In the genomic region with DNA sequence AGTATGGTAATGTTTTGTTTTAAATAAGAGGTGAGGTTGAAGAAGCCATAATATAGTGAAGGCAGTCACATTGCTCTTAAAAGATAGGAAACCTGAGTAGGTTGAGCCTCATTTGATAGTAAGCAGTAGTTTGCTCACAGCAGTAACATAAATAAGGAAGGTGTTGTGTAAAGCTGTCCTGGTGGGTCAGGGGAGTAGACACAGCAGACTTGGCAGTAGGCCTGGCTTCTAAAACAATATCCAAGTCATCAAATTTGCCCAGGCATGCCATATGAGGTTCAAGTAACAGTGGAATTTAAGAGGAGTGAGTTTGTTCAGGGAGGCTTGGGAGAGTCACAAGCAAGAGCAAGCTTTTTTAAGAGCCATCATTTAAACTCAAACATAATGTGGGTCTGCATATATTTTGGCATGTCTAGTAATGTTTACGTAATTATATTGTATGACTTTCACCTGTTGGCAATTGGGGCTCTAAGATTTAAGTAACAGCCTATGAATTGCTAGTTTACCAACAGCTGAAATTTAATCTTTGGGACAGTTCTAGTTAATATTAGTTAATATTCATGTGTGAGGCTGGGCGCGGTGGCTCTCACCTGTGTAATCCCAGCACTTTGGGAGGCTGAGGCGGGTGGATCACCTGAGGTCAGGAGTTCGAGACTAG, we compare ENCODE assay signal across 8 cellular contexts. TPM values are rescaled to one million over a fixed set of nuclear protein-coding genes. Genes with fewer than 3 reads are reported as not detected.
DNase-seq lines count a peak whose midpoint lies in the region; ATAC-seq, FAIRE-seq and TF ChIP-seq lines count a peak whose summit lies in the region.

No MANE protein-coding gene starts in this region.

- WGBS in HepG2 (ENCODE audit: low lambda C conversion rate): 95% methylated on average over 5 of the region's 5 CpGs

- POLR2A ChIA-PET in CD4-positive, alpha-beta T cell (lab: Charles Lee): interaction anchor here (1.2 kb wide), 1 partner anchor 83 kb away, joined by 3 read pairs; no protein-coding TSS in a partner anchor
- POLR2A ChIA-PET in activated CD4-positive, alpha-beta memory T cell treated with anti-CD3 and anti-CD28 coated beads for 36 hours (lab: Charles Lee): no interaction called here
- POLR2A ChIA-PET in HepG2 (lab: Yijun Ruan, JAX): interaction anchor here (2.9 kb wide), 1 partner anchor 12 kb away, joined by 13 read pairs; no protein-coding TSS in a partner anchor

- H3K36me3 Mint-ChIP-seq in CD4-positive, alpha-beta T cell (ENCODE audit: low read depth): peaks cover 2% of the 10 kb centered on the region
- H3K36me3 Mint-ChIP-seq in activated CD4-positive, alpha-beta memory T cell treated with anti-CD3 and anti-CD28 coated beads for 36 hours: peaks cover 4% of the 10 kb centered on the region

- peaks cover 81% of the 10 kb centered on the region for H4K20me1 ChIP-seq in HepG2 (ENCODE audit: insufficient read depth, low read length)

- peaks cover 91% of the 10 kb centered on the region for H3K4me1 Mint-ChIP-seq in CD4-positive, alpha-beta T cell (ENCODE audit: low read depth)
- peaks cover 72% of the 10 kb centered on the region for H3K4me1 Mint-ChIP-seq in activated CD4-positive, alpha-beta memory T cell treated with anti-CD3 and anti-CD28 coated beads for 36 hours (ENCODE audit: low read depth)

- H3K9ac ChIP-seq in HepG2 (ENCODE audit: insufficient read depth, low read depth, low read length): no peak overlapping the region

- H3K79me2 ChIP-seq in HepG2 (ENCODE audit: insufficient read depth, low read length): peaks cover 98% of the 10 kb centered on the region

- H3K27me3 ChIP-seq in CD4-positive, alpha-beta T cell (ENCODE audit: control insufficient read depth, insufficient read depth, low read length): no peaks in the 10 kb centered on the region
- H3K27me3 ChIP-seq in HepG2 (ENCODE audit: control insufficient read depth in 1 of 2, insufficient read depth in 2 of 2, low read length in 2 of 2): no peaks in the 10 kb centered on the region; a peak in 1 of 5 replicates

- TF ChIP-seq POLR2A in HepG2 (IDR thresholded peaks at IDR 0.05; ENCODE audit: insufficient read depth in 1 of 2, low read depth in 2 of 2, low read length in 2 of 2): no peak
- TF ChIP-seq POLR2A in GM12892 (IDR thresholded peaks at IDR 0.05; ENCODE audit: low read depth, low read length): no peak

- peaks cover 89% of the 10 kb centered on the region for H3K4me1 ChIP-seq in HepG2 (ENCODE audit: insufficient read depth, low read length)

- FAIRE-seq in HepG2 (lab: Jason Lieb, UNC) (no peak), GM12892 (lab: Jason Lieb, UNC) (no peak)

- no peak for TF ChIP-seq RAD21 in HepG2 (CRISPR knock-in tag; IDR thresholded peaks at IDR 0.05)

- H3K4me3 ChIP-seq in HepG2 (replicated peaks in 1 of 3; ENCODE audit: insufficient read depth in 1 of 3, low read depth in 2 of 3, low read length in 3 of 3): no peak overlapping the region

- CTCF ChIA-PET in CD4-positive, alpha-beta T cell (lab: Charles Lee): interaction anchor here (0.6 to 1.2 kb wide), 2 partner anchors 52 to 275 kb away, joined by 3 to 4 read pairs; no protein-coding TSS in a partner anchor
- CTCF ChIA-PET in activated CD4-positive, alpha-beta memory T cell treated with anti-CD3 and anti-CD28 coated beads for 36 hours (lab: Charles Lee): interaction anchor here (0.9 to 2.5 kb wide), 3 partner anchors 145 to 169 kb away, joined by 3 to 7 read pairs (median 3); no protein-coding TSS in a partner anchor
- CTCF ChIA-PET in HepG2 (lab: Yijun Ruan, JAX; ENCODE audit: low intra/inter-chr PET ratio, low total read pairs): no interaction called here

- intact Hi-C loops in CD4-positive, alpha-beta T cell (cut with DNase I, micrococcal nuclease): loop anchor here in 1 of 2 experiments (5.0 kb wide), 1 partner anchor 76 kb away; no protein-coding TSS in a partner anchor
- intact Hi-C loops in activated CD4-positive, alpha-beta memory T cell treated with anti-CD3 and anti-CD28 coated beads for 36 hours (cut with micrococcal nuclease): loop anchor here (5.0 kb wide), 1 partner anchor 121 kb away; no protein-coding TSS in a partner anchor
- intact Hi-C loops in HepG2 (cut with micrococcal nuclease; ENCODE audit: unreplicated experiment): loop anchor here (10.0 kb wide), 1 partner anchor 63 kb away; no protein-coding TSS in a partner anchor

- TF ChIP-seq CTCF in CD4-positive, alpha-beta T cell (IDR thresholded peaks at IDR 0.05): no peak
- no peak for TF ChIP-seq CTCF in HepG2 (CRISPR knock-in tag; IDR thresholded peaks at IDR 0.05)

- DNase-seq in CD4-positive, alpha-beta T cell: no peak
- DNase-seq in KBM-7 (peak; percentile 72), HepG2 (ENCODE audit: low spot score) (peak; percentile 70), hippocampal formation (lab: John Stamatoyannopoulos, UW) (no peak), GM12892 (ENCODE audit: insufficient read length) (no peak), nucleus accumbens (lab: John Stamatoyannopoulos, UW) (no peak)
- no peak for DNase-seq in activated CD4-positive, alpha-beta memory T cell treated with anti-CD3 and anti-CD28 coated beads for 36 hours

- H3K27me3 Mint-ChIP-seq in CD4-positive, alpha-beta T cell: no peaks in the 10 kb centered on the region
- H3K27me3 Mint-ChIP-seq in activated CD4-positive, alpha-beta memory T cell treated with anti-CD3 and anti-CD28 coated beads for 36 hours: no peaks in the 10 kb centered on the region

- H2AFZ ChIP-seq in HepG2 (ENCODE audit: low read length): no peak overlapping the region

- no peaks in the 10 kb centered on the region for H3K9me3 Mint-ChIP-seq in CD4-positive, alpha-beta T cell
- H3K9me3 Mint-ChIP-seq in activated CD4-positive, alpha-beta memory T cell treated with anti-CD3 and anti-CD28 coated beads for 36 hours: no peaks in the 10 kb centered on the region

- BruUV-seq in HepG2 (replicated peaks; lab: Mats Ljungman, UMichigan): no TSS peak

- no peak for ATAC-seq in CD4-positive, alpha-beta T cell (ENCODE audit: poor library complexity)
- ATAC-seq in HepG2 (peak; percentile 63), HG02870 (IDR thresholded peaks at IDR 0.05; ENCODE audit: unreplicated experiment) (no peak)

- H3K4me2 ChIP-seq in HepG2 (ENCODE audit: low read depth, low read length): peak overlapping the region; percentile 52

- peak overlapping the region; percentile 21 for H3K4me3 Mint-ChIP-seq in CD4-positive, alpha-beta T cell
- H3K4me3 Mint-ChIP-seq in activated CD4-positive, alpha-beta memory T cell treated with anti-CD3 and anti-CD28 coated beads for 36 hours: no peak overlapping the region

- H3K27ac Mint-ChIP-seq in CD4-positive, alpha-beta T cell: peak overlapping the region; percentile 73
- peak overlapping the region; percentile 47 for H3K27ac Mint-ChIP-seq in activated CD4-positive, alpha-beta memory T cell treated with anti-CD3 and anti-CD28 coated beads for 36 hours

- in situ Hi-C loops in KBM-7 (cut with MboI; ENCODE audit: low pct_unique_long_range_greater_than_20kb, low sequenced_read_pairs) (no loop called here), HepG2 (cut with HindIII; ENCODE audit: extremely low pct_ligation_motif_present, low pct_unique_long_range_greater_than_20kb) (no loop called here)

- no peaks in the 10 kb centered on the region for H3K36me3 ChIP-seq in HepG2 (replicated peaks in 1 of 2; ENCODE audit: control insufficient read depth in 1 of 2, insufficient read depth in 2 of 2, low read length in 2 of 2)

- H3K9me3 ChIP-seq in CD4-positive, alpha-beta T cell (ENCODE audit: control insufficient read depth, low read length): no peaks in the 10 kb centered on the region
- no peaks in the 10 kb centered on the region for H3K9me3 ChIP-seq in HepG2 (ENCODE audit: low read length)

- H3K27ac ChIP-seq in CD4-positive, alpha-beta T cell (ENCODE audit: low read depth, low read length): peak overlapping the region; percentile 23
- H3K27ac ChIP-seq in HepG2 (ENCODE audit: extremely low read length, insufficient read depth, low read length): peak overlapping the region; percentile 15

- no peak for TF ChIP-seq EP300 in HepG2 (IDR thresholded peaks at IDR 0.05; ENCODE audit: low read depth in 2 of 2, low read length in 2 of 2)
- TF ChIP-seq EP300 in HepG2 (CRISPR knock-in tag; IDR thresholded peaks at IDR 0.05; ENCODE audit: borderline replicate concordance): no peak

TF ChIP-seq in HepG2, 621 proteins besides CTCF, POLR2A, EP300 and RAD21 (continues in another document):
- TF ChIP-seq ZNF740 (CRISPR knock-in tag; IDR thresholded peaks at IDR 0.05): no peak
- 0 out of 2 replicates have a peak, but pooled peaks have one; percentile 34 for TF ChIP-seq RXRB (CRISPR knock-in tag; IDR thresholded peaks at IDR 0.05; ENCODE audit: borderline replicate concordance)
- no peak for TF ChIP-seq DR1 (CRISPR knock-in tag; IDR thresholded peaks at IDR 0.05)

RNA-seq across cellular contexts. Expression of gene NFATC3, which starts 6.6 kb away (rescaled TPM):
- total RNA-seq in CD4-positive, alpha-beta T cell: 10 to 100 TPM; 84.8 to 94.4 TPM
- 10 to 100 TPM; 83.4 to 85.2 TPM for total RNA-seq in activated CD4-positive, alpha-beta memory T cell treated with anti-CD3 and anti-CD28 coated beads for 36 hours
- total RNA-seq in HepG2 (2016; rRNA removed; fragmentation: Illumina TruSeq; extraction: Trizol): 52.6 and 63.2 TPM in 2 replicates
- 234 and 265 TPM in 2 replicates for total RNA-seq in HepG2 (2016; cell fraction: cytosol; rRNA removed; fragmentation: Illumina TruSeq; extraction: Trizol; ENCODE audit: low read depth)
- 54.0 and 61.4 TPM in 2 replicates for total RNA-seq in HepG2 (2016; cell fraction: insoluble cytoplasmic fraction; rRNA removed; fragmentation: Illumina TruSeq; extraction: Trizol)
- 183 and 209 TPM in 2 replicates for total RNA-seq in HepG2 (2016; cell fraction: membrane; rRNA removed; fragmentation: Illumina TruSeq; extraction: Trizol)
- 42.9 and 44.2 TPM in 2 replicates for total RNA-seq in HepG2 (2016; cell fraction: nucleus; rRNA removed; fragmentation: Illumina TruSeq; extraction: Trizol)
- 52.7 and 62.7 TPM in 2 replicates for polyA plus RNA-seq in HepG2 (2011; rRNA removed)
- 38.3 and 51.2 TPM in 2 replicates for polyA plus RNA-seq in HepG2 (2011; cell fraction: cytosol; rRNA removed)
- 32.5 and 33.2 TPM in 2 replicates for polyA plus RNA-seq in HepG2 (2011; cell fraction: nucleus; rRNA removed)
- polyA plus RNA-seq in HepG2 (2012): 30.6 and 32.4 TPM in 2 replicates
- polyA plus RNA-seq in HepG2 (2016; cell fraction: cytosol; fragmentation: Illumina TruSeq; extraction: Trizol; ENCODE audit: low read depth): 2.5 and 2.8 TPM in 2 replicates
- polyA plus RNA-seq in HepG2 (2016; cell fraction: insoluble cytoplasmic fraction; fragmentation: Illumina TruSeq; extraction: Trizol; ENCODE audit: low read depth): 63.1 and 64.9 TPM in 2 replicates
- 17.1 and 17.3 TPM in 2 replicates for polyA plus RNA-seq in HepG2 (2016; cell fraction: membrane; fragmentation: Illumina TruSeq; extraction: Trizol; ENCODE audit: low read depth)
- polyA plus RNA-seq in HepG2 (2016; cell fraction: nucleus; fragmentation: Illumina TruSeq; extraction: Trizol; ENCODE audit: insufficient read depth, low read depth): 38.6 and 39.5 TPM in 2 replicates
- 81.5 and 261 TPM in 2 replicates for polyA minus RNA-seq in HepG2 (2011; rRNA and poly(A)+ RNA removed; ENCODE audit: low replicate concordance)
- 107 and 129 TPM in 2 replicates for polyA minus RNA-seq in HepG2 (2011; cell fraction: cytosol; rRNA and poly(A)+ RNA removed)
- 109 and 138 TPM in 2 replicates for polyA minus RNA-seq in HepG2 (2011; cell fraction: nucleus; rRNA and poly(A)+ RNA removed)
- 12.3 TPM for polyA plus RNA-seq in GM12892 (2012; ENCODE audit: missing spikeins)

Comparison
In these comparisons a context has a peak if more than half of its experiments do, and no peak if none do; other contexts are left out.
1. DNase-seq: peak in KBM-7 (single experiment) and HepG2 (single experiment); none in CD4-positive, alpha-beta T cell (0 of 10), activated CD4-positive, alpha-beta memory T cell treated with anti-CD3 and anti-CD28 coated beads for 36 hours (single experiment), hippocampal formation (0 of 2), GM12892 (single experiment) and nucleus accumbens (0 of 56).